Comparison of ENCODE assay signal across 8 cellular contexts in the genomic region with DNA sequence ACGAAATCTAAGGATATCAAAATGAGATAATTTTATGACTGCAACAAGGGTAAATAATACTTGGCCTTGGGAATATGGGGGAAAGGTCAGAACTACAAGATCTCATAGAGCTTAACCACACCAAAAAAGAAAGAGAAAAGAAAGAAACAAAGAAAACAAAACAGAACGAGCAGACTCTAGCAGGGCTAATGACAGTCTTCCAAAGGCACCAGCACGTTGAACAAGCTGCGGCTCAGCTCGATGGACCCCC. TPM values are rescaled to one million over a fixed set of nuclear protein-coding genes. Genes with fewer than 3 reads are reported as not detected.
DNase-seq lines count a peak whose midpoint lies in the region; ATAC-seq and TF ChIP-seq lines count a peak whose summit lies in the region.

No MANE protein-coding gene starts in this region.

- POLR2A ChIA-PET in activated CD8-positive, alpha-beta T cell treated with anti-CD3 and anti-CD28 coated beads for 36 hours (lab: Charles Lee): interaction anchor here (0.6 to 2.5 kb wide), 19 partner anchors 8 to 1214 kb away, joined by 3 to 10 read pairs (median 4); a partner anchor contains a TSS

- ATAC-seq in activated CD8-positive, alpha-beta T cell treated with anti-CD3 and anti-CD28 coated beads for 36 hours: no peak
- ATAC-seq in stimulated activated naive CD8-positive, alpha-beta T cell treated with anti-CD3 and anti-CD28 coated beads, Interleukin-15, amount 100 ng/mL, for 72 hours: no peak

- H3K9me3 Mint-ChIP-seq in activated CD4-positive, alpha-beta T cell treated with anti-CD3 and anti-CD28 coated beads, Interleukin-2, amount 10 ng/mL, durations not matched to agents 24 days and 14 days: no peaks in the 10 kb centered on the region
- no peaks in the 10 kb centered on the region for H3K9me3 Mint-ChIP-seq in activated CD8-positive, alpha-beta T cell treated with anti-CD3 and anti-CD28 coated beads for 36 hours
- peaks cover 5 to 7% of the 10 kb centered on the region in 2 donors for H3K9me3 Mint-ChIP-seq in stimulated activated naive CD8-positive, alpha-beta T cell treated with anti-CD3 and anti-CD28 coated beads, Interleukin-15, amount 100 ng/mL, for 72 hours

- intact Hi-C loops in activated CD4-positive, alpha-beta T cell treated with anti-CD3 and anti-CD28 coated beads, Interleukin-2, amount 10 ng/mL, durations not matched to agents 24 days and 14 days (cut with micrococcal nuclease): loop anchor here (1.0 to 5.0 kb wide), 3 partner anchors 51 to 138 kb away; a partner anchor contains a TSS
- intact Hi-C loops in activated CD8-positive, alpha-beta T cell treated with anti-CD3 and anti-CD28 coated beads for 36 hours (cut with micrococcal nuclease): loop anchor here (5.0 to 10.0 kb wide), 2 partner anchors 63 to 135 kb away; a partner anchor contains a TSS

- CTCF ChIA-PET in activated CD8-positive, alpha-beta T cell treated with anti-CD3 and anti-CD28 coated beads for 36 hours (lab: Charles Lee): interaction anchor here (0.8 to 1.4 kb wide), 8 partner anchors 13 to 228 kb away, joined by 3 to 4 read pairs (median 4); no protein-coding TSS in a partner anchor

- peaks cover 2% of the 10 kb centered on the region for H3K9me3 ChIP-seq in iPS-18c (ENCODE audit: control insufficient read depth, insufficient read depth, low read length)

- no peak for DNase-seq in activated CD4-positive, alpha-beta T cell treated with anti-CD3 and anti-CD28 coated beads, Interleukin-2, amount 10 ng/mL, durations not matched to agents 24 days and 14 days
- no peak for DNase-seq in activated CD4-positive, alpha-beta T cell treated with anti-CD3 and anti-CD28 coated beads, Interleukin-2, amount 50 U/mL, for 4 hours
- no peak for DNase-seq in activated CD8-positive, alpha-beta T cell treated with anti-CD3 and anti-CD28 coated beads for 36 hours
- no peak for DNase-seq in stimulated activated naive CD8-positive, alpha-beta T cell treated with anti-CD3 and anti-CD28 coated beads, Interleukin-15, amount 100 ng/mL, for 72 hours
- DNase-seq in activated effector memory CD4-positive, alpha-beta T cell treated with Interleukin-2 at 50 U/mL for 16 hours: no peak
- no peak for DNase-seq in HuH-7 (ENCODE audit: low spot score)
- no peak for DNase-seq in activated effector memory CD4-positive, alpha-beta T cell treated with anti-CD3 and anti-CD28 coated beads, Interleukin-2, amount 50 U/mL, for 16 hours

- TF ChIP-seq CTCF in activated CD8-positive, alpha-beta T cell treated with anti-CD3 and anti-CD28 coated beads for 36 hours (IDR thresholded peaks at IDR 0.05): no peak

- H3K4me3 Mint-ChIP-seq in activated CD4-positive, alpha-beta T cell treated with anti-CD3 and anti-CD28 coated beads, Interleukin-2, amount 10 ng/mL, durations not matched to agents 24 days and 14 days: peak overlapping the region; percentile 87
- peak overlapping the region; percentile 88 for H3K4me3 Mint-ChIP-seq in activated CD8-positive, alpha-beta T cell treated with anti-CD3 and anti-CD28 coated beads for 36 hours
- H3K4me3 Mint-ChIP-seq in stimulated activated naive CD8-positive, alpha-beta T cell treated with anti-CD3 and anti-CD28 coated beads, Interleukin-15, amount 100 ng/mL, for 72 hours: peak overlapping the region; percentile 76 to 92

- peaks cover 31% of the 10 kb centered on the region for H3K4me1 Mint-ChIP-seq in activated CD4-positive, alpha-beta T cell treated with anti-CD3 and anti-CD28 coated beads, Interleukin-2, amount 10 ng/mL, durations not matched to agents 24 days and 14 days
- H3K4me1 Mint-ChIP-seq in activated CD8-positive, alpha-beta T cell treated with anti-CD3 and anti-CD28 coated beads for 36 hours (ENCODE audit: low read depth): peaks cover 32% of the 10 kb centered on the region
- peaks cover 31% of the 10 kb centered on the region for H3K4me1 Mint-ChIP-seq in stimulated activated naive CD8-positive, alpha-beta T cell treated with anti-CD3 and anti-CD28 coated beads, Interleukin-15, amount 100 ng/mL, for 72 hours

- H3K27me3 Mint-ChIP-seq in activated CD4-positive, alpha-beta T cell treated with anti-CD3 and anti-CD28 coated beads, Interleukin-2, amount 10 ng/mL, durations not matched to agents 24 days and 14 days: no peaks in the 10 kb centered on the region
- H3K27me3 Mint-ChIP-seq in activated CD8-positive, alpha-beta T cell treated with anti-CD3 and anti-CD28 coated beads for 36 hours: no peaks in the 10 kb centered on the region
- no peaks in the 10 kb centered on the region for H3K27me3 Mint-ChIP-seq in stimulated activated naive CD8-positive, alpha-beta T cell treated with anti-CD3 and anti-CD28 coated beads, Interleukin-15, amount 100 ng/mL, for 72 hours

- H3K36me3 Mint-ChIP-seq in activated CD4-positive, alpha-beta T cell treated with anti-CD3 and anti-CD28 coated beads, Interleukin-2, amount 10 ng/mL, durations not matched to agents 24 days and 14 days (ENCODE audit: low read depth): peaks cover 2% of the 10 kb centered on the region
- peaks cover 6% of the 10 kb centered on the region for H3K36me3 Mint-ChIP-seq in activated CD8-positive, alpha-beta T cell treated with anti-CD3 and anti-CD28 coated beads for 36 hours (ENCODE audit: low read depth)

- H3K4me3 ChIP-seq in iPS-18c (ENCODE audit: insufficient read depth, low read depth, low read length): peak overlapping the region; percentile 89

- peak overlapping the region; percentile 88 for H3K27ac Mint-ChIP-seq in activated CD4-positive, alpha-beta T cell treated with anti-CD3 and anti-CD28 coated beads, Interleukin-2, amount 10 ng/mL, durations not matched to agents 24 days and 14 days
- peak overlapping the region; percentile 90 for H3K27ac Mint-ChIP-seq in activated CD8-positive, alpha-beta T cell treated with anti-CD3 and anti-CD28 coated beads for 36 hours
- peak overlapping the region; percentile 95 to 96 for H3K27ac Mint-ChIP-seq in stimulated activated naive CD8-positive, alpha-beta T cell treated with anti-CD3 and anti-CD28 coated beads, Interleukin-15, amount 100 ng/mL, for 72 hours

RNA-seq across cellular contexts. Expression of a gene that starts 0.7 kb away (rescaled TPM):
- 22.9 and 27.3 TPM in 2 replicates for total RNA-seq in activated CD4-positive, alpha-beta T cell treated with anti-CD3 and anti-CD28 coated beads, Interleukin-2, amount 10 ng/mL, durations not matched to agents 24 days and 14 days
- total RNA-seq in activated CD8-positive, alpha-beta T cell treated with anti-CD3 and anti-CD28 coated beads for 36 hours: 10 to 100 TPM; 34.3 to 35.5 TPM

RNA-seq across cellular contexts. Expression of a gene that starts 52.4 kb away (rescaled TPM):
- 44.1 and 44.6 TPM in 2 replicates for total RNA-seq in activated CD4-positive, alpha-beta T cell treated with anti-CD3 and anti-CD28 coated beads, Interleukin-2, amount 10 ng/mL, durations not matched to agents 24 days and 14 days
- total RNA-seq in activated CD8-positive, alpha-beta T cell treated with anti-CD3 and anti-CD28 coated beads for 36 hours: 10 to 100 TPM; 24.5 to 28.6 TPM
